ENCODE assay signal across 8 cellular contexts in genomic region chr2:238370482-238371372, GRCh38. TPM values are rescaled to one million over a fixed set of nuclear protein-coding genes. Genes with fewer than 3 reads are reported as not detected.
DNase-seq lines count a peak whose midpoint lies in the region; ATAC-seq and TF ChIP-seq lines count a peak whose summit lies in the region.

No MANE protein-coding gene starts in this region.

- H3K4me3 Mint-ChIP-seq in CD4-positive, alpha-beta T cell = no peak overlapping the region

- intact Hi-C loops in CD4-positive, alpha-beta T cell (cut with DNase I, micrococcal nuclease) = loop anchor here (1.0 kb wide), 3 partner anchors 93 to 415 kb away; no protein-coding TSS in a partner anchor

- ATAC-seq in CD4-positive, alpha-beta T cell (ENCODE audit: poor library complexity) = peak; percentile 68
- ATAC-seq in gastroesophageal sphincter = peak; percentile 80
- no peak for ATAC-seq in GM18498 (IDR thresholded peaks at IDR 0.05; ENCODE audit: unreplicated experiment)
- no peak for ATAC-seq in GM21447 (IDR thresholded peaks at IDR 0.05; ENCODE audit: unreplicated experiment)

- H3K36me3 Mint-ChIP-seq in CD4-positive, alpha-beta T cell (ENCODE audit: low read depth) = peaks cover 3% of the 10 kb centered on the region

- no peaks in the 10 kb centered on the region for H4K20me1 ChIP-seq in OCI-LY1 (ENCODE audit: insufficient read depth, low read length)

- H3K9me3 ChIP-seq in CD4-positive, alpha-beta T cell (ENCODE audit: control insufficient read depth, low read length) = no peaks in the 10 kb centered on the region
- H3K9me3 ChIP-seq in OCI-LY1 (ENCODE audit: low read length) = no peaks in the 10 kb centered on the region
- no peaks in the 10 kb centered on the region for H3K9me3 ChIP-seq in gastroesophageal sphincter

- no peaks in the 10 kb centered on the region for H3K27me3 Mint-ChIP-seq in CD4-positive, alpha-beta T cell

- H2AFZ ChIP-seq in OCI-LY1 (ENCODE audit: low read length) = no peak overlapping the region

- no peak for TF ChIP-seq EP300 in gastroesophageal sphincter (IDR thresholded peaks at IDR 0.05)

- no peaks in the 10 kb centered on the region for H3K9me3 Mint-ChIP-seq in CD4-positive, alpha-beta T cell

- peaks cover 8% of the 10 kb centered on the region for H3K4me1 Mint-ChIP-seq in CD4-positive, alpha-beta T cell (ENCODE audit: low read depth)

- CTCF ChIA-PET in CD4-positive, alpha-beta T cell (lab: Charles Lee) = interaction anchor here (0.7 to 1.6 kb wide), 3 partner anchors 21 to 90 kb away, joined by 3 to 6 read pairs (median 3); no protein-coding TSS in a partner anchor

- no peak overlapping the region for H3K27ac ChIP-seq in CD4-positive, alpha-beta T cell (ENCODE audit: low read depth, low read length)
- no peak overlapping the region for H3K27ac ChIP-seq in OCI-LY1 (ENCODE audit: low read depth, low read length, poor library complexity, severe bottlenecking)
- no peak overlapping the region for H3K27ac ChIP-seq in gastroesophageal sphincter

- no peak overlapping the region for H3K9ac ChIP-seq in OCI-LY1 (ENCODE audit: low read length)

- H3K27me3 ChIP-seq in CD4-positive, alpha-beta T cell (ENCODE audit: control insufficient read depth, insufficient read depth, low read length) = no peaks in the 10 kb centered on the region
- H3K27me3 ChIP-seq in OCI-LY1 (ENCODE audit: insufficient read depth, low read length) = no peaks in the 10 kb centered on the region
- no peaks in the 10 kb centered on the region for H3K27me3 ChIP-seq in gastroesophageal sphincter

- no peaks in the 10 kb centered on the region for H3K79me2 ChIP-seq in OCI-LY1 (ENCODE audit: insufficient read depth, low read length)

- peak in 8 of 10 experiments; percentile 18 to 46 (median 34) for DNase-seq in CD4-positive, alpha-beta T cell
- peak; percentile 65 for DNase-seq in HCEC 1CT
- peak; percentile 66 to 69 for DNase-seq in activated T-cell treated with anti-CD3 and anti-CD28 coated beads, Interleukin-2, amount 50 U/mL, for 48 hours
- DNase-seq in putamen (ENCODE audit: low spot score) = peak; percentile 7

- H3K9me2 ChIP-seq in OCI-LY1 (ENCODE audit: low read depth, low read length) = no peaks in the 10 kb centered on the region

- WGBS in gastroesophageal sphincter (ENCODE audit: low coverage in 1 of 2), 2 donors = 26 to 41% methylated on average over 13 to 15 of the region's 15 CpGs

- no peaks in the 10 kb centered on the region for H3F3A ChIP-seq in OCI-LY1 (ENCODE audit: insufficient read depth, low read length)

- TF ChIP-seq POLR2A in gastroesophageal sphincter (IDR thresholded peaks at IDR 0.05) = no peak

- peak; percentile 70 for TF ChIP-seq CTCF in CD4-positive, alpha-beta T cell (IDR thresholded peaks at IDR 0.05)
- TF ChIP-seq CTCF in OCI-LY1 (IDR thresholded peaks at IDR 0.05; ENCODE audit: low read length) (peak; percentile 93), gastroesophageal sphincter (IDR thresholded peaks at IDR 0.05) (peak; percentile 65 to 87 (median 75))

- H3K4me2 ChIP-seq in OCI-LY1 (ENCODE audit: low read length) = no peak overlapping the region

- H3K4me3 ChIP-seq in OCI-LY1 (ENCODE audit: low read depth, low read length, poor library complexity, severe bottlenecking) (no peak overlapping the region), gastroesophageal sphincter (no peak overlapping the region)

- H3K4me1 ChIP-seq in OCI-LY1 (ENCODE audit: insufficient read depth, low read length, severe bottlenecking) = no peaks in the 10 kb centered on the region
- peaks cover 0 to 9% (median 0%) of the 10 kb centered on the region in 3 donors for H3K4me1 ChIP-seq in gastroesophageal sphincter

- POLR2A ChIA-PET in CD4-positive, alpha-beta T cell (lab: Charles Lee) = interaction anchor here (0.6 to 0.9 kb wide), 2 partner anchors 28 to 93 kb away, joined by 3 read pairs; no protein-coding TSS in a partner anchor

- H3K36me3 ChIP-seq in OCI-LY1 (ENCODE audit: insufficient read depth, low read length) (no peaks in the 10 kb centered on the region), gastroesophageal sphincter (no peaks in the 10 kb centered on the region)

- H3K27ac Mint-ChIP-seq in CD4-positive, alpha-beta T cell = no peak overlapping the region

RNA-seq across cellular contexts. Expression of gene TRAF3IP1, which starts 50.4 kb away (rescaled TPM):
- 1 to 10 TPM; 5.1 to 6.9 TPM for total RNA-seq in CD4-positive, alpha-beta T cell
- 10 to 100 TPM; 19.6 to 28.4 (median 21.7) TPM for total RNA-seq in gastroesophageal sphincter

RNA-seq across cellular contexts. Expression of gene ASB1, which starts 56.0 kb away (rescaled TPM):
- total RNA-seq in CD4-positive, alpha-beta T cell = 10 to 100 TPM; 14.3 to 19.6 TPM
- 10 to 100 TPM; 27.9 to 39.3 (median 35.9) TPM for total RNA-seq in gastroesophageal sphincter

Comparison
In these comparisons a context has a peak if more than half of its experiments do, and no peak if none do; other contexts are left out.
1. ATAC-seq: peak in CD4-positive, alpha-beta T cell (single experiment) and gastroesophageal sphincter (single experiment); none in GM18498 (single experiment) and GM21447 (single experiment).
2. DNase-seq: peak in every context shown above with its lines; median percentile 68 in activated T-cell treated with anti-CD3 and anti-CD28 coated beads, Interleukin-2, amount 50 U/mL, for 48 hours; 65 in HCEC 1CT; 34 in CD4-positive, alpha-beta T cell; 7 in putamen.
3. Peak in every context shown above with its lines, with median percentiles within 50 percentile points of each other: CTCF ChIP-seq.